8 cellular contexts compared by ENCODE assay signal in the genomic region with DNA sequence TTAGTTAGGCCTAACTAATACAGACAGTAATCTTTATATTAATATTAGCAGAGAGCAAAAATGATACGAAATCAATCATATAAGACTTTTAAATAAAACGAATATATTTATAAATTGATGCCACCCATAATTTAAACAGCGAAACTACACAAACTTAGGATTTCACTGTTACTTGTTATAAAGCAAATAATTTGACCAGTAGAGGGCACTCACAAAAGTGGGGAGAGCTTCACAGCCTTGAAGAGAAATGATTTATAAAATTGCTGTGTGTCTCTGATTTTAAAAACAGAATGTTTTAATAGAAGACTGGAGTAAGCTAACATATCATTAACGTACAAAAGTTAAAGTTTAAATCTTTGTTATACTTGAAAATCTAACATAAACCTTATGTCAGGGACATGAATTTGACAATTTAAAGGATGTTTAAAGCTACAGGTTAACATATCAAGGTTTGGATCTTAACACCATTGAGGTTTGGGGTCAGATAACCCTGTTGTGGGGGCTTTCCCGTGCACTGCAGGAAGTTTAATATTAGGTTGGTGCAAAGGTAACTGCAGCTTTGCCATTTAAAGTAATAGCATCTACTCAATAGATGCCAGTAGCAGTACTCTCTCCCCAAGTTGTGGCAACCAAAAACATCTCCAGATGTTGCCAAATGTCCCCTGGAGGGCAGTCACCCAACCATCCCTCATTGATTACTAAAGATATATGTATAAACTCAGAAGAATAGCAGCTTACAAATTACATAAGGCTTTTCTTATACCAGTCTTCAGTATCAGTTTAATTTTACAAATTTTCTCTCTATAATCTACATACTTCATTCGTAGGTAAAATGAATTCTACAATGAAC. TPM values are rescaled to one million over a fixed set of nuclear protein-coding genes. Genes with fewer than 3 reads are reported as not detected.
DNase-seq lines count a peak whose midpoint lies in the region; ATAC-seq and TF ChIP-seq lines count a peak whose summit lies in the region.

No MANE protein-coding gene starts in this region.

- WGBS in GM23248 (ENCODE audit: low coverage in 1 of 2, low lambda C conversion rate in 2 of 2, missing lambda C conversion rate in 2 of 2), 2 experiments = 20 to 22% methylated on average over 6 of the region's 6 CpGs
- WGBS in mammary epithelial cell (ENCODE audit: low coverage, missing lambda C conversion rate) = 29% methylated on average over 6 of the region's 6 CpGs
- 26% methylated on average over 6 of the region's 6 CpGs for WGBS in right lobe of liver (ENCODE audit: insufficient coverage, low coverage, low lambda C conversion rate, missing lambda C conversion rate)

- TF ChIP-seq POLR2A in right lobe of liver (IDR thresholded peaks at IDR 0.05) = no peak

- CTCF ChIA-PET in mammary epithelial cell (lab: Charles Lee; ENCODE audit: low non-redundant PET) = interaction anchor here (0.5 kb wide), 1 partner anchor 17 kb away, joined by 3 read pairs; no protein-coding TSS in a partner anchor
- CTCF ChIA-PET in activated CD4-positive, alpha-beta memory T cell treated with anti-CD3 and anti-CD28 coated beads for 36 hours (lab: Charles Lee) = interaction anchor here (0.6 to 2.1 kb wide), 43 partner anchors 8 to 626 kb away, joined by 3 to 15 read pairs (median 4); a partner anchor contains a TSS

- H2AFZ ChIP-seq in GM23248 = no peak overlapping the region
- no peak overlapping the region for H2AFZ ChIP-seq in mammary epithelial cell (ENCODE audit: low read depth, low read length)

- POLR2A ChIA-PET in activated CD4-positive, alpha-beta memory T cell treated with anti-CD3 and anti-CD28 coated beads for 36 hours (lab: Charles Lee) = interaction anchor here (1.3 kb wide), 2 partner anchors 136 to 144 kb away, joined by 3 to 4 read pairs; no protein-coding TSS in a partner anchor

- BruUV-seq in mammary epithelial cell (replicated peaks; lab: Mats Ljungman, UMichigan) = no TSS peak

- no peak overlapping the region for H3K4me3 Mint-ChIP-seq in activated CD4-positive, alpha-beta memory T cell treated with anti-CD3 and anti-CD28 coated beads for 36 hours

- peaks cover 26% of the 10 kb centered on the region for H3K4me1 Mint-ChIP-seq in activated CD4-positive, alpha-beta memory T cell treated with anti-CD3 and anti-CD28 coated beads for 36 hours (ENCODE audit: low read depth)

- no peaks in the 10 kb centered on the region for H4K20me1 ChIP-seq in GM23248 (ENCODE audit: insufficient read depth)
- H4K20me1 ChIP-seq in mammary epithelial cell (ENCODE audit: insufficient read depth, low read length) = no peaks in the 10 kb centered on the region

- H3K9ac ChIP-seq in GM23248 (peak overlapping the region; percentile 2; the same call in 1 of the 2 replicates), mammary epithelial cell (ENCODE audit: insufficient read depth, low read length) (no peak overlapping the region)

- H3K9me3 ChIP-seq in GM23248 (ENCODE audit: low read depth) (no peaks in the 10 kb centered on the region), mammary epithelial cell (replicated peaks; ENCODE audit: insufficient read depth, low read length) (no peaks in the 10 kb centered on the region), right lobe of liver (no peaks in the 10 kb centered on the region)

- intact Hi-C loops in mammary epithelial cell (cut with micrococcal nuclease) (loop anchor here (1.0 to 10.0 kb wide), 3 partner anchors 9 to 313 kb away; a partner anchor contains a TSS), right lobe of liver (cut with DNase I) (no loop called here)
- intact Hi-C loops in activated CD4-positive, alpha-beta memory T cell treated with anti-CD3 and anti-CD28 coated beads for 36 hours (cut with micrococcal nuclease) = loop anchor here (1.0 to 10.0 kb wide), 2 partner anchors 146 to 247 kb away; no protein-coding TSS in a partner anchor

- peak; percentile 66 to 67 for TF ChIP-seq CTCF in mammary epithelial cell (conservative IDR thresholded peaks at IDR 0.05 in 1 of 2, IDR thresholded peaks at IDR 0.05 in 1 of 2; ENCODE audit: extremely low read depth in 1 of 2, insufficient read depth in 1 of 2, low read depth in 1 of 2, low read length in 2 of 2)
- TF ChIP-seq CTCF in right lobe of liver (IDR thresholded peaks at IDR 0.05) = peak; percentile 61 to 73 (median 70)

- ATAC-seq in right lobe of liver = peak; percentile 62 to 81 (median 73)

- no peaks in the 10 kb centered on the region for H3K27me3 Mint-ChIP-seq in activated CD4-positive, alpha-beta memory T cell treated with anti-CD3 and anti-CD28 coated beads for 36 hours

- H3K27ac ChIP-seq in GM23248 = peak overlapping the region; percentile 14; the same call in 1 of the 2 replicates
- H3K27ac ChIP-seq in mammary epithelial cell (ENCODE audit: insufficient read depth, low read depth, low read length) = no peak overlapping the region
- peak overlapping the region in 1 of 3 donors; percentile 12 for H3K27ac ChIP-seq in right lobe of liver

- H3K27me3 ChIP-seq in GM23248 (replicated peaks; ENCODE audit: insufficient read depth) (no peaks in the 10 kb centered on the region), mammary epithelial cell (ENCODE audit: insufficient read depth, low read length) (no peaks in the 10 kb centered on the region), right lobe of liver (no peaks in the 10 kb centered on the region)

- in situ Hi-C loops in GM23248 (cut with MboI) (no loop called here), mammary epithelial cell (cut with MboI; ENCODE audit: low sequenced_read_pairs in 2 of 2) (no loop called here)

- H3K4me2 ChIP-seq in GM23248 (ENCODE audit: unreplicated experiment) = no peak overlapping the region
- no peak overlapping the region for H3K4me2 ChIP-seq in mammary epithelial cell (ENCODE audit: insufficient read depth, low read depth, low read length)

- H3K9me2 ChIP-seq in GM23248 (ENCODE audit: insufficient read depth) = no peaks in the 10 kb centered on the region

- peaks cover 94% of the 10 kb centered on the region for H3K79me2 ChIP-seq in GM23248 (ENCODE audit: insufficient read depth)
- H3K79me2 ChIP-seq in mammary epithelial cell (ENCODE audit: insufficient read depth, low read length) = peaks cover 65% of the 10 kb centered on the region

- H3K4me3 ChIP-seq in GM23248 (no peak overlapping the region), mammary epithelial cell (replicated peaks in 1 of 3; ENCODE audit: insufficient read depth in 1 of 3, low read depth in 2 of 3, low read length in 3 of 3) (no peak overlapping the region), right lobe of liver (no peak overlapping the region)

- H3K36me3 ChIP-seq in GM23248 (ENCODE audit: low read depth) (peaks cover 19% of the 10 kb centered on the region; the same call in 1 of the 2 replicates), mammary epithelial cell (ENCODE audit: insufficient read depth, low read length) (peaks cover 2% of the 10 kb centered on the region), right lobe of liver (peaks cover 0 to 8% (median 0%) of the 10 kb centered on the region in 4 donors)

- no peaks in the 10 kb centered on the region; the same call in 1 of the 2 replicates for H3F3A ChIP-seq in GM23248 (ENCODE audit: insufficient read depth)

- H3K4me1 ChIP-seq in GM23248 (ENCODE audit: insufficient read depth) (peaks cover 26% of the 10 kb centered on the region), mammary epithelial cell (ENCODE audit: insufficient read depth, low read length) (no peaks in the 10 kb centered on the region), right lobe of liver (peaks cover 0 to 8% (median 0%) of the 10 kb centered on the region in 4 donors)

- no peaks in the 10 kb centered on the region for H3K9me3 Mint-ChIP-seq in activated CD4-positive, alpha-beta memory T cell treated with anti-CD3 and anti-CD28 coated beads for 36 hours

- dilution Hi-C loops in mammary epithelial cell (cut with HindIII; ENCODE audit: low sequenced_read_pairs) = no loop called here

- H3K36me3 Mint-ChIP-seq in activated CD4-positive, alpha-beta memory T cell treated with anti-CD3 and anti-CD28 coated beads for 36 hours = peaks cover 22% of the 10 kb centered on the region

- no peak overlapping the region for H3K27ac Mint-ChIP-seq in activated CD4-positive, alpha-beta memory T cell treated with anti-CD3 and anti-CD28 coated beads for 36 hours

- peak; percentile 4 to 26 for DNase-seq in NOMO-1 (lab: John Stamatoyannopoulos, UW; ENCODE audit: unreplicated experiment in 2 of 2)
- no peak for DNase-seq in NOMO-1 treated with dmso at 0.1 percent for 144 hours (lab: John Stamatoyannopoulos, UW; ENCODE audit: unreplicated experiment)
- DNase-seq in GM23248 = peak; percentile 78
- DNase-seq in NCI-H460 (ENCODE audit: extremely low read depth, low read depth) = peak; percentile 27
- DNase-seq in mammary epithelial cell = no peak
- no peak for DNase-seq in right lobe of liver
- DNase-seq in activated CD4-positive, CD25-positive, alpha-beta regulatory T cell (lab: John Stamatoyannopoulos, UW) = no peak
- DNase-seq in activated CD4-positive, alpha-beta memory T cell treated with anti-CD3 and anti-CD28 coated beads for 36 hours = no peak

RNA-seq across cellular contexts. Expression of a gene that starts 9.3 kb away (rescaled TPM):
- 12.0 and 14.2 TPM in 2 replicates for total RNA-seq in GM23248 (2014; rRNA removed; shearing (Covaris generic))
- polyA plus RNA-seq in GM23248 (2016; fragmentation: Nextera tagmentation; extraction: Ambion mirVana) = 44.6 and 46.5 TPM in 2 replicates
- 18.6 and 22.6 TPM in 2 replicates for total RNA-seq in NCI-H460 (2014; rRNA removed; shearing (Covaris generic))
- 8.5 and 11.2 TPM in 2 replicates for polyA plus RNA-seq in NCI-H460 (2014; cell fraction: nucleus; rRNA removed)
- total RNA-seq in mammary epithelial cell = 10 to 100 TPM; 23.5 to 23.9 TPM
- 10.0 TPM for polyA plus RNA-seq in mammary epithelial cell
- 8.0 TPM for polyA minus RNA-seq in mammary epithelial cell
- 10 to 100 TPM; 10.1 to 28.8 (median 10.9) TPM for total RNA-seq in right lobe of liver
- 10 to 100 TPM; 15.9 to 17.8 TPM for total RNA-seq in activated CD4-positive, alpha-beta memory T cell treated with anti-CD3 and anti-CD28 coated beads for 36 hours

RNA-seq across cellular contexts. Expression of a gene that starts 46.4 kb away (rescaled TPM):
- total RNA-seq in GM23248 (2014; rRNA removed; shearing (Covaris generic)) = 10.7 and 23.3 TPM in 2 replicates
- polyA plus RNA-seq in GM23248 (2016; fragmentation: Nextera tagmentation; extraction: Ambion mirVana) = 33.7 and 39.3 TPM in 2 replicates
- total RNA-seq in NCI-H460 (2014; rRNA removed; shearing (Covaris generic)) = 18.3 and 23.5 TPM in 2 replicates
- 3.8 and 13.9 TPM in 2 replicates for polyA plus RNA-seq in NCI-H460 (2014; cell fraction: nucleus; rRNA removed)
- total RNA-seq in mammary epithelial cell = 10 to 100 TPM; 14.4 to 19.0 TPM
- 6.1 TPM for polyA plus RNA-seq in mammary epithelial cell
- polyA minus RNA-seq in mammary epithelial cell = 1.8 TPM
- total RNA-seq in right lobe of liver = 10 to 100 TPM; 29.9 to 50.2 (median 38.2) TPM
- 10 to 100 TPM in 1 of 2 experiments, 1 to 10 TPM in 1; 9.8 to 10.1 TPM for total RNA-seq in activated CD4-positive, alpha-beta memory T cell treated with anti-CD3 and anti-CD28 coated beads for 36 hours

RNA-seq across cellular contexts. Expression of a gene that starts 46.4 kb away (rescaled TPM):
- total RNA-seq in GM23248 (2014; rRNA removed; shearing (Covaris generic)) = not detected in 2 replicates
- polyA plus RNA-seq in GM23248 (2016; fragmentation: Nextera tagmentation; extraction: Ambion mirVana) (0.25 TPM in 1 of 2 replicates, not detected in the other), mammary epithelial cell (0.08 TPM)
- total RNA-seq in NCI-H460 (2014; rRNA removed; shearing (Covaris generic)) = not detected in 2 replicates
- polyA plus RNA-seq in NCI-H460 (2014; cell fraction: nucleus; rRNA removed) = not detected in 2 replicates
- total RNA-seq in mammary epithelial cell (under 1 TPM in 1 of 2 donors, not detected in 1; 0.50 TPM), right lobe of liver (under 1 TPM in 1 of 6 experiments, not detected in 5; 0.39 TPM)
- not detected for polyA minus RNA-seq in mammary epithelial cell
- under 1 TPM in 1 of 2 experiments, not detected in 1; 0.10 TPM for total RNA-seq in activated CD4-positive, alpha-beta memory T cell treated with anti-CD3 and anti-CD28 coated beads for 36 hours

Comparison
In these comparisons a context has a peak if more than half of its experiments do, and no peak if none do; other contexts are left out.
1. DNase-seq: peak in NOMO-1 (2 of 2), GM23248 (single experiment) and NCI-H460 (single experiment); none in NOMO-1 treated with dmso at 0.1 percent for 144 hours (single experiment), mammary epithelial cell (single experiment), right lobe of liver (0 of 3), activated CD4-positive, CD25-positive, alpha-beta regulatory T cell (0 of 4) and activated CD4-positive, alpha-beta memory T cell treated with anti-CD3 and anti-CD28 coated beads for 36 hours (single experiment).
2. intact Hi-C loops: an anchor here in mammary epithelial cell (1.0 to 10.0 kb wide) and activated CD4-positive, alpha-beta memory T cell treated with anti-CD3 and anti-CD28 coated beads for 36 hours (1.0 to 10.0 kb wide); none called in right lobe of liver.